In genomic region chr5:141960449-141961323, GRCh38 we compare ENCODE assay signal across 8 cellular contexts. TPM values are rescaled to one million over a fixed set of nuclear protein-coding genes. Genes with fewer than 3 reads are reported as not detected.
DNase-seq lines count a peak whose midpoint lies in the region; ATAC-seq lines count a peak whose summit lies in the region.

No MANE protein-coding gene starts in this region.

- H3K9me3 ChIP-seq in adipocyte (ENCODE audit: control insufficient read depth, low read length) = no peaks in the 10 kb centered on the region

- no peaks in the 10 kb centered on the region for H3K27me3 ChIP-seq in adipocyte (replicated peaks; ENCODE audit: control insufficient read depth, insufficient read depth, low read length)

- intact Hi-C loops in left ventricle myocardium superior (cut with micrococcal nuclease) = loop anchor here (10.0 kb wide), 1 partner anchor 76 kb away; no protein-coding TSS in a partner anchor

- H3K4me3 ChIP-seq in adipocyte (ENCODE audit: low read length) = no peak overlapping the region
- H3K4me3 ChIP-seq in skeletal muscle cell (ENCODE audit: low read depth, low read length) = no peak overlapping the region

- H3K4me1 ChIP-seq in adipocyte (ENCODE audit: control insufficient read depth, insufficient read depth, low read length) = no peaks in the 10 kb centered on the region

- ATAC-seq in HG02840 (IDR thresholded peaks at IDR 0.05; ENCODE audit: low FRiP score, unreplicated experiment) = peak; percentile 91
- peak; percentile 85 for ATAC-seq in left ventricle myocardium superior

- H3K36me3 ChIP-seq in adipocyte (ENCODE audit: control insufficient read depth, insufficient read depth, low read length, severe bottlenecking) = no peaks in the 10 kb centered on the region

- H3K9ac ChIP-seq in adipocyte (ENCODE audit: low read length) = peak overlapping the region; percentile 64

- DNase-seq in NCI-H510A treated with DMSO at 0.1 percent for 48 hours (lab: John Stamatoyannopoulos, UW) (peak; percentile 77), NCI-H510A (lab: John Stamatoyannopoulos, UW) (no peak), NCI-H128 (lab: John Stamatoyannopoulos, UW; ENCODE audit: unreplicated experiment) (peak; percentile 80), T follicular helper cell (ENCODE audit: low read depth) (peak; percentile 85), adipocyte (ENCODE audit: low read depth) (peak; percentile 96), left ventricle myocardium superior (peak; percentile 90), skeletal muscle cell (ENCODE audit: low read depth) (peak; percentile 27)

RNA-seq across cellular contexts. Expression of gene PCDH12, which starts 2.7 kb away (rescaled TPM):
- 11.1 TPM for total RNA-seq in left ventricle myocardium superior

RNA-seq across cellular contexts. Expression of gene RNF14, which starts 8.2 kb away (rescaled TPM):
- total RNA-seq in left ventricle myocardium superior = 99.8 TPM

RNA-seq across cellular contexts. Expression of gene DELE1, which starts 37.0 kb away (rescaled TPM):
- 107 TPM for total RNA-seq in left ventricle myocardium superior

RNA-seq across cellular contexts. Expression of gene GNPDA1, which starts 52.1 kb away (rescaled TPM):
- total RNA-seq in left ventricle myocardium superior = 20.2 TPM
